Comparison of ENCODE assay signal across 1 cellular context in the genomic region with DNA sequence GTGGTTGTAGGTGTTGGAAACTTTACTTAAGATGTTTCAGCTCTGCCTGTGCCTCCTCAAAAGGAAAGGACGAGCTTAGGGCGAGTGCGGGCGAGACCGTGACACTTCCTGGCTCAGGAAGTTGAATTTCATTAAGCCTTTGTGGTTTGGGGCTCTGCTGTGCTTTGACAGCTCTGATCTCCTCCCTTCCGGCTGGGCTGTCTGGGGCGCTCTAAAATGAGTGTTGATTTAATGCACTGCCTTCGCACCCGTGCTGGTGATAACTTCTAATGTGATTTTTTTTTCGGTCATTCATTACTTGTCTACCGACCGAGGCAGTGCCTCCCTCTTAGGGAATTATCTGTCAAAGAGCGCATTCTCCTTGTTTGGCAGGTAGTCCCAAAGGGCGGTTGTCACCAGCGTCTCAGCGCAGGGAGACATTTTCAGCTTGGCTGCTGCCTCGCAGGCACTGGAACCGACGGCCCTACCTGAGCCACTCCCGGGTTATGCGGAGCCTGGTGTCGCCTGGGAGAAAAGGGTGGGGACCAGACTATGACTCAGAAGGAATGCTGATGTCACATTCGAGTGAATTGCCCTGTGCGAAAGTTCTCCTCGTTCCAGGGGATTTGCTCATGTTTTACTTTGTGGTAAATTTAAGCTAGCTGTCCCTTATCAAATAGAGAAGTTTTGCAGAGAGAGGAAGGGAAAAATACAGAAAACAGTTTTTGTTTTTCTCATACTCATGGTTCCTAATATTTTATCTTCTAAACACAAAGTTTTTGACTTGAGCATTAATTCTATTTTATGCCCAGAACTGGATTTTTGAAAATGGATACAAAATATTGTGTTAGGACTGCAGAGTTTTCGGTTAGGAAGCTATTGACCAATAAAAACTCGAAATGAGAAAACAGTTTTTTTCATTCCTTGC.
A peak's percentile ranks its signal among the peaks of the same experiment; 100 is the strongest.
TF ChIP-seq lines count a peak whose summit lies in the region.

No MANE protein-coding gene starts in this region.

TF ChIP-seq in K562, 482 proteins besides CTCF, POLR2A, EP300 and RAD21 (continued from another document):
- TF ChIP-seq ELF1 (tag; IDR thresholded peaks at IDR 0.05), result peak; percentile 14
- no peak for TF ChIP-seq ZNF445 (CRISPR knock-in tag; IDR thresholded peaks at IDR 0.05; ENCODE audit: low read depth)
- peak; percentile 50; the same call in 1 of the 2 replicates for TF ChIP-seq HDAC8 (tag; IDR thresholded peaks at IDR 0.05)
- TF ChIP-seq, protein P1, sequence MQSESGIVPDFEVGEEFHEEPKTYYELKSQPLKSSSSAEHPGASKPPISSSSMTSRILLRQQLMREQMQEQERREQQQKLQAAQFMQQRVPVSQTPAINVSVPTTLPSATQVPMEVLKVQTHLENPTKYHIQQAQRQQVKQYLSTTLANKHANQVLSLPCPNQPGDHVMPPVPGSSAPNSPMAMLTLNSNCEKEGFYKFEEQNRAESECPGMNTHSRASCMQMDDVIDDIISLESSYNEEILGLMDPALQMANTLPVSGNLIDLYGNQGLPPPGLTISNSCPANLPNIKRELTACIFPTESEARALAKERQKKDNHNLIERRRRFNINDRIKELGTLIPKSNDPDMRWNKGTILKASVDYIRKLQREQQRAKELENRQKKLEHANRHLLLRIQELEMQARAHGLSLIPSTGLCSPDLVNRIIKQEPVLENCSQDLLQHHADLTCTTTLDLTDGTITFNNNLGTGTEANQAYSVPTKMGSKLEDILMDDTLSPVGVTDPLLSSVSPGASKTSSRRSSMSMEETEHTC (IDR thresholded peaks at IDR 0.05), result no peak
- TF ChIP-seq, protein P2, sequence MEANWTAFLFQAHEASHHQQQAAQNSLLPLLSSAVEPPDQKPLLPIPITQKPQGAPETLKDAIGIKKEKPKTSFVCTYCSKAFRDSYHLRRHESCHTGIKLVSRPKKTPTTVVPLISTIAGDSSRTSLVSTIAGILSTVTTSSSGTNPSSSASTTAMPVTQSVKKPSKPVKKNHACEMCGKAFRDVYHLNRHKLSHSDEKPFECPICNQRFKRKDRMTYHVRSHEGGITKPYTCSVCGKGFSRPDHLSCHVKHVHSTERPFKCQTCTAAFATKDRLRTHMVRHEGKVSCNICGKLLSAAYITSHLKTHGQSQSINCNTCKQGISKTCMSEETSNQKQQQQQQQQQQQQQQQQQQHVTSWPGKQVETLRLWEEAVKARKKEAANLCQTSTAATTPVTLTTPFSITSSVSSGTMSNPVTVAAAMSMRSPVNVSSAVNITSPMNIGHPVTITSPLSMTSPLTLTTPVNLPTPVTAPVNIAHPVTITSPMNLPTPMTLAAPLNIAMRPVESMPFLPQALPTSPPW (CRISPR knock-in tag; IDR thresholded peaks at IDR 0.05), result peak; percentile 31
- no peak for TF ChIP-seq SRSF7 (optimal IDR thresholded peaks at IDR 0.05; ENCODE audit: low read depth, low read length)
- TF ChIP-seq ZNF3 (CRISPR knock-in tag; IDR thresholded peaks at IDR 0.05), result 0 out of 2 replicates have a peak, but pooled peaks have one; percentile 24
- TF ChIP-seq NR1H2 (CRISPR knock-in tag; IDR thresholded peaks at IDR 0.05), result peak; percentile 71; the same call in 1 of the 2 replicates
- no peak for TF ChIP-seq U2AF1 (optimal IDR thresholded peaks at IDR 0.05; ENCODE audit: low read depth, low read length)
- TF ChIP-seq, protein P3, sequence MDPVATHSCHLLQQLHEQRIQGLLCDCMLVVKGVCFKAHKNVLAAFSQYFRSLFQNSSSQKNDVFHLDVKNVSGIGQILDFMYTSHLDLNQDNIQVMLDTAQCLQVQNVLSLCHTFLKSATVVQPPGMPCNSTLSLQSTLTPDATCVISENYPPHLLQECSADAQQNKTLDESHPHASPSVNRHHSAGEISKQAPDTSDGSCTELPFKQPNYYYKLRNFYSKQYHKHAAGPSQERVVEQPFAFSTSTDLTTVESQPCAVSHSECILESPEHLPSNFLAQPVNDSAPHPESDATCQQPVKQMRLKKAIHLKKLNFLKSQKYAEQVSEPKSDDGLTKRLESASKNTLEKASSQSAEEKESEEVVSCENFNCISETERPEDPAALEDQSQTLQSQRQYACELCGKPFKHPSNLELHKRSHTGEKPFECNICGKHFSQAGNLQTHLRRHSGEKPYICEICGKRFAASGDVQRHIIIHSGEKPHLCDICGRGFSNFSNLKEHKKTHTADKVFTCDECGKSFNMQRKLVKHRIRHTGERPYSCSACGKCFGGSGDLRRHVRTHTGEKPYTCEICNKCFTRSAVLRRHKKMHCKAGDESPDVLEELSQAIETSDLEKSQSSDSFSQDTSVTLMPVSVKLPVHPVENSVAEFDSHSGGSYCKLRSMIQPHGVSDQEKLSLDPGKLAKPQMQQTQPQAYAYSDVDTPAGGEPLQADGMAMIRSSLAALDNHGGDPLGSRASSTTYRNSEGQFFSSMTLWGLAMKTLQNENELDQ (CRISPR knock-in tag; IDR thresholded peaks at IDR 0.05; ENCODE audit: borderline replicate concordance), result 0 out of 2 replicates have a peak, but pooled peaks have one; percentile 42
- peak; percentile 71 for TF ChIP-seq ZFX (CRISPR knock-in tag; IDR thresholded peaks at IDR 0.05)
- TF ChIP-seq ETV5 (CRISPR knock-in tag; IDR thresholded peaks at IDR 0.05; ENCODE audit: low read depth), result peak; percentile 97
- TF ChIP-seq TEAD4 (IDR thresholded peaks at IDR 0.05; ENCODE audit: low read length), result peak; percentile 72; the same call in 1 of the 2 replicates
- TF ChIP-seq TEAD4 (CRISPR knock-in tag; IDR thresholded peaks at IDR 0.05; ENCODE audit: borderline replicate concordance), result no peak
- TF ChIP-seq, protein P4, sequence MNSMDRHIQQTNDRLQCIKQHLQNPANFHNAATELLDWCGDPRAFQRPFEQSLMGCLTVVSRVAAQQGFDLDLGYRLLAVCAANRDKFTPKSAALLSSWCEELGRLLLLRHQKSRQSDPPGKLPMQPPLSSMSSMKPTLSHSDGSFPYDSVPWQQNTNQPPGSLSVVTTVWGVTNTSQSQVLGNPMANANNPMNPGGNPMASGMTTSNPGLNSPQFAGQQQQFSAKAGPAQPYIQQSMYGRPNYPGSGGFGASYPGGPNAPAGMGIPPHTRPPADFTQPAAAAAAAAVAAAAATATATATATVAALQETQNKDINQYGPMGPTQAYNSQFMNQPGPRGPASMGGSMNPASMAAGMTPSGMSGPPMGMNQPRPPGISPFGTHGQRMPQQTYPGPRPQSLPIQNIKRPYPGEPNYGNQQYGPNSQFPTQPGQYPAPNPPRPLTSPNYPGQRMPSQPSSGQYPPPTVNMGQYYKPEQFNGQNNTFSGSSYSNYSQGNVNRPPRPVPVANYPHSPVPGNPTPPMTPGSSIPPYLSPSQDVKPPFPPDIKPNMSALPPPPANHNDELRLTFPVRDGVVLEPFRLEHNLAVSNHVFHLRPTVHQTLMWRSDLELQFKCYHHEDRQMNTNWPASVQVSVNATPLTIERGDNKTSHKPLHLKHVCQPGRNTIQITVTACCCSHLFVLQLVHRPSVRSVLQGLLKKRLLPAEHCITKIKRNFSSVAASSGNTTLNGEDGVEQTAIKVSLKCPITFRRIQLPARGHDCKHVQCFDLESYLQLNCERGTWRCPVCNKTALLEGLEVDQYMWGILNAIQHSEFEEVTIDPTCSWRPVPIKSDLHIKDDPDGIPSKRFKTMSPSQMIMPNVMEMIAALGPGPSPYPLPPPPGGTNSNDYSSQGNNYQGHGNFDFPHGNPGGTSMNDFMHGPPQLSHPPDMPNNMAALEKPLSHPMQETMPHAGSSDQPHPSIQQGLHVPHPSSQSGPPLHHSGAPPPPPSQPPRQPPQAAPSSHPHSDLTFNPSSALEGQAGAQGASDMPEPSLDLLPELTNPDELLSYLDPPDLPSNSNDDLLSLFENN (IDR thresholded peaks at IDR 0.05; ENCODE audit: low read depth in 2 of 2, low read length in 2 of 2), result no peak; a peak in 1 of 4 replicates
- no peak for TF ChIP-seq TCFL5 (CRISPR knock-in tag; conservative IDR thresholded peaks at IDR 0.05)
- no peak for TF ChIP-seq ATF1 (CRISPR knock-in tag; IDR thresholded peaks at IDR 0.05)
- TF ChIP-seq ATF1 (tag; IDR thresholded peaks at IDR 0.05), result peak; percentile 90
- peak; percentile 70; the same call in 1 of the 2 replicates for TF ChIP-seq POLR2AphosphoS2 (IDR thresholded peaks at IDR 0.05; ENCODE audit: low read length)
